Comparison of ENCODE assay signal across 29 cellular contexts in genomic region chr5:86570427-86571083, GRCh38. TPM values are rescaled to one million over a fixed set of nuclear protein-coding genes. Genes with fewer than 3 reads are reported as not detected.
DNase-seq lines count a peak whose midpoint lies in the region; ATAC-seq, FAIRE-seq and TF ChIP-seq lines count a peak whose summit lies in the region.
"Had no signal": no experiment of that assay in that cellular context is flagged by ENCODE, and none has a peak within 500 bp of the region (broad histone marks: within the 10 kb centered on the region; RNA-seq: fewer than 3 reads in every experiment).

No MANE protein-coding gene starts in this region.

- TF ChIP-seq RAD21 in A549 (conservative IDR thresholded peaks at IDR 0.05 in 1 of 2, IDR thresholded peaks at IDR 0.05 in 1 of 2), result no peak

- no peaks in the 10 kb centered on the region for H3K27me3 ChIP-seq in uterus
- no peaks in the 10 kb centered on the region for H3K27me3 ChIP-seq in upper lobe of right lung
- H3K27me3 ChIP-seq: BLaER1 treated with 17β-estradiol and CSF1 and Interleukin-3, amounts not matched to agents 10 nM and 100 nM; breast epithelium; foreskin keratinocyte had no signal

- TF ChIP-seq POLR2A in A549 (IDR thresholded peaks at IDR 0.05; ENCODE audit: low read length) (peak; percentile 34; the same call in 1 of the 2 replicates), uterus (IDR thresholded peaks at IDR 0.05) (no peak)

- ATAC-seq in A549, result peak; percentile 97 to 98
- peak; percentile 27 for ATAC-seq in left lobe of liver
- ATAC-seq in upper lobe of right lung, result no peak
- ATAC-seq: foreskin keratinocyte, left colon had no signal

- 48% methylated on average over 17 of the region's 20 CpGs for WGBS in A549 (ENCODE audit: missing lambda C conversion rate)

- H3K27ac ChIP-seq in A549 (peak overlapping the region; percentile 82 to 87), uterus (no peak overlapping the region), upper lobe of right lung (no peak overlapping the region)
- H3K27ac ChIP-seq: BLaER1 treated with 17β-estradiol and CSF1 and Interleukin-3, amounts not matched to agents 10 nM and 100 nM; breast epithelium; foreskin keratinocyte; SK-N-MC had no signal

- H3K4me1 ChIP-seq in A549, result peaks cover 9% of the 10 kb centered on the region; the same call in 2 of the 3 replicates
- no peaks in the 10 kb centered on the region for H3K4me1 ChIP-seq in uterus
- H3K4me1 ChIP-seq in upper lobe of right lung, result no peaks in the 10 kb centered on the region
- H3K4me1 ChIP-seq: BLaER1 treated with 17β-estradiol and CSF1 and Interleukin-3, amounts not matched to agents 10 nM and 100 nM; breast epithelium; foreskin keratinocyte had no signal

- CTCF ChIA-PET in A549 (lab: Yijun Ruan, JAX), result no interaction called here

- intact Hi-C loops in uterus (cut with DNase I; ENCODE audit: low total_unique reads), result no loop called here
- intact Hi-C loops in upper lobe of right lung (cut with DNase I), result no loop called here

- peak; percentile 4 to 68 for DNase-seq in A549 (ENCODE audit: low read depth in 1 of 2, low spot score in 1 of 2)
- DNase-seq in Daoy (ENCODE audit: low read depth), result peak; percentile 66
- peak; percentile 35 for DNase-seq in NCI-H774 (lab: John Stamatoyannopoulos, UW)
- no peak for DNase-seq in left lobe of liver (ENCODE audit: low spot score)
- DNase-seq in uterus, result no peak
- no peak for DNase-seq in NCI-H1092 treated with DMSO at 0.1 percent for 48 hours (lab: John Stamatoyannopoulos, UW)
- no peak for DNase-seq in NCI-H1048 (lab: John Stamatoyannopoulos, UW)
- no peak for DNase-seq in upper lobe of right lung
- DNase-seq: activated CD4-positive, alpha-beta T cell treated with anti-CD3 and anti-CD28 coated beads, Interleukin-2, amount 10 ng/mL, durations not matched to agents 7 days and 5 days; activated naive CD4-positive, alpha-beta T cell treated with anti-CD3 and anti-CD28 coated beads for 36 hours; activated T-cell treated with anti-CD3 and anti-CD28 coated beads, Interleukin-2, amount 50 U/mL, for 48 hours; effector CD8-positive, alpha-beta T cell; erythroblast; foreskin keratinocyte; GF-D8; H9; Karpas-422; left colon; mesenchymal stem cell; NCI-H1092; NCI-H526 treated with DMSO at 0.1 percent for 48 hours; RPMI8226; small intestine; stimulated activated CD4-positive, alpha-beta T cell treated with anti-CD3 and anti-CD28 coated beads, Interleukin-1b, Interleukin-23, amount 100 ng/mL, for 48 hours; T-helper 2 cell had no signal

- H3K4me3 ChIP-seq in A549, result peak overlapping the region; percentile 44
- H3K4me3 ChIP-seq in uterus, result no peak overlapping the region
- H3K4me3 ChIP-seq in upper lobe of right lung, result no peak overlapping the region
- H3K4me3 ChIP-seq: BLaER1 treated with 17β-estradiol and CSF1 and Interleukin-3, amounts not matched to agents 10 nM and 100 nM; breast epithelium; SK-N-MC had no signal

- H3K4me2 ChIP-seq in A549, result peak overlapping the region; percentile 74
- H3K4me2 ChIP-seq: BLaER1 treated with 17β-estradiol and CSF1 and Interleukin-3, amounts not matched to agents 10 nM and 100 nM had no signal

- H3K9me3 ChIP-seq in A549 (no peaks in the 10 kb centered on the region), uterus (no peaks in the 10 kb centered on the region), upper lobe of right lung (no peaks in the 10 kb centered on the region)

- POLR2A ChIA-PET in A549 (lab: Yijun Ruan, JAX), result no interaction called here

- no peaks in the 10 kb centered on the region for H3K36me3 ChIP-seq in uterus
- H3K36me3 ChIP-seq in upper lobe of right lung, result no peaks in the 10 kb centered on the region
- H3K36me3 ChIP-seq: BLaER1 treated with 17β-estradiol and CSF1 and Interleukin-3, amounts not matched to agents 10 nM and 100 nM; breast epithelium had no signal

- TF ChIP-seq CTCF in A549 (IDR thresholded peaks at IDR 0.05) (no peak), uterus (IDR thresholded peaks at IDR 0.05) (no peak), upper lobe of right lung (IDR thresholded peaks at IDR 0.05) (no peak)

- no peak for TF ChIP-seq EP300 in A549 (IDR thresholded peaks at IDR 0.05)

- no peak for FAIRE-seq in A549 (lab: Jason Lieb, UNC)
- FAIRE-seq: colon, small intestine had no signal

TF ChIP-seq in A549, 52 proteins besides CTCF, POLR2A, EP300 and RAD21:
- TF ChIP-seq RCOR1 (IDR thresholded peaks at IDR 0.05; ENCODE audit: low read depth, low read length) (no peak), KDM1A (IDR thresholded peaks at IDR 0.05; ENCODE audit: low read depth) (no peak), NPAS2 (CRISPR knock-in tag; IDR thresholded peaks at IDR 0.05; ENCODE audit: borderline replicate concordance) (no peak), ZC3H11A (IDR thresholded peaks at IDR 0.05) (no peak), KDM5A (IDR thresholded peaks at IDR 0.05) (no peak), PBX3 (IDR thresholded peaks at IDR 0.05) (no peak), PHF8 (IDR thresholded peaks at IDR 0.05; ENCODE audit: borderline replicate concordance, low read depth) (no peak), FOSL2 (IDR thresholded peaks at IDR 0.05) (no peak), FOSL2 (CRISPR knock-in tag; IDR thresholded peaks at IDR 0.05) (no peak), HOXA7 (CRISPR knock-in tag; IDR thresholded peaks at IDR 0.05) (no peak), ZSCAN20 (CRISPR knock-in tag; IDR thresholded peaks at IDR 0.05) (no peak), MAFK (IDR thresholded peaks at IDR 0.05; ENCODE audit: partially characterized antibody) (no peak), ELK1 (IDR thresholded peaks at IDR 0.05; ENCODE audit: low read depth, low read length) (no peak), ESRRA (IDR thresholded peaks at IDR 0.05; ENCODE audit: borderline replicate concordance, low read length) (no peak), FOSB (CRISPR knock-in tag; IDR thresholded peaks at IDR 0.05) (no peak), REST (IDR thresholded peaks at IDR 0.05) (no peak), HEYL (CRISPR knock-in tag; IDR thresholded peaks at IDR 0.05) (no peak), ZNF302 (CRISPR knock-in tag; IDR thresholded peaks at IDR 0.05) (no peak), ATOH8 (CRISPR knock-in tag; IDR thresholded peaks at IDR 0.05; ENCODE audit: low read depth) (no peak)

RNA-seq across cellular contexts. Expression of gene COX7C, which starts 47.2 kb away (rescaled TPM):
- polyA plus RNA-seq in A549 (2011; rRNA removed), result 807 and 842 TPM in 2 replicates
- polyA plus RNA-seq in A549 (2012; cell fraction: cytosol; rRNA removed), result 588 and 752 TPM in 2 replicates
- polyA plus RNA-seq in A549 (2012; cell fraction: nucleus; rRNA removed), result 165 and 268 TPM in 2 replicates
- polyA plus RNA-seq in A549 (2017; fragmentation: RNase III; extraction: RNeasy Plus Mini Kit Qiagen cat#74134 plus additional on column Dnase treatment), result 1,142 to 1,182 TPM (median 1,143 TPM) in 3 replicates
- polyA minus RNA-seq in A549 (2011; rRNA and poly(A)+ RNA removed), result 53.6 and 75.7 TPM in 2 replicates
- 539 and 714 TPM in 2 replicates for total RNA-seq in Daoy (2014; rRNA removed; shearing (Covaris generic))
- 287 TPM for total RNA-seq in left lobe of liver
- 100 to 1,000 TPM; 152 to 723 (median 321) TPM for total RNA-seq in uterus
- 395 TPM for total RNA-seq in upper lobe of right lung

Comparison
In these comparisons a context has a peak if more than half of its experiments do, and no peak if none do; other contexts are left out.
1. DNase-seq: peak in A549 (2 of 2), Daoy (single experiment) and NCI-H774 (single experiment); none in left lobe of liver (single experiment), uterus (0 of 2), NCI-H1092 treated with DMSO at 0.1 percent for 48 hours (single experiment), NCI-H1048 (single experiment) and upper lobe of right lung (single experiment).
2. H3K27ac ChIP-seq: peak in A549 (2 of 2); none in uterus (0 of 2) and upper lobe of right lung (single experiment).